ENCODE assay signal across 8 cellular contexts in genomic region chr19:9914001-9914314, GRCh38. TPM values are rescaled to one million over a fixed set of nuclear protein-coding genes. Genes with fewer than 3 reads are reported as not detected.
A peak's percentile ranks its signal among the peaks of the same experiment; 100 is the strongest.
DNase-seq lines count a peak whose midpoint lies in the region; ATAC-seq and TF ChIP-seq lines count a peak whose summit lies in the region.

No MANE protein-coding gene starts in this region.

- H3K4me1 ChIP-seq in CD8-positive, alpha-beta T cell (ENCODE audit: insufficient read depth, low read length) = peaks cover 15% of the 10 kb centered on the region
- peaks cover 10% of the 10 kb centered on the region for H3K4me1 ChIP-seq in SJSA1 (replicated peaks)

- CTCF ChIA-PET in CD8-positive, alpha-beta T cell (lab: Charles Lee) = interaction anchor here (1.0 kb wide), 1 partner anchor 79 kb away, joined by 4 read pairs; the partner anchor contains the start of gene PIN1

- H3K4me3 ChIP-seq in CD8-positive, alpha-beta T cell (ENCODE audit: low read depth, low read length) = peak overlapping the region; percentile 66
- peak overlapping the region; percentile 26 for H3K4me3 ChIP-seq in SJSA1

- no peak for ATAC-seq in CD8-positive, alpha-beta T cell
- peak; percentile 4 for ATAC-seq in esophagus mucosa
- ATAC-seq in omental fat pad (ENCODE audit: low FRiP score) = peak; percentile 6
- ATAC-seq in HG02759 (IDR thresholded peaks at IDR 0.05; ENCODE audit: unreplicated experiment) = no peak
- no peak for ATAC-seq in GM18861 (IDR thresholded peaks at IDR 0.05; ENCODE audit: unreplicated experiment)

- no peaks in the 10 kb centered on the region for H3K9me3 Mint-ChIP-seq in CD8-positive, alpha-beta T cell

- no peaks in the 10 kb centered on the region for H3K36me3 Mint-ChIP-seq in CD8-positive, alpha-beta T cell

- no peak for TF ChIP-seq CTCF in CD8-positive, alpha-beta T cell (IDR thresholded peaks at IDR 0.05)
- no peak for TF ChIP-seq CTCF in omental fat pad (IDR thresholded peaks at IDR 0.05)

- H3K4me1 Mint-ChIP-seq in CD8-positive, alpha-beta T cell (ENCODE audit: low read depth) = peaks cover 8% of the 10 kb centered on the region

- no peak for DNase-seq in CD8-positive, alpha-beta T cell
- DNase-seq in SJSA1 (ENCODE audit: low read depth in 1 of 2, low spot score in 2 of 2) (no peak), omental fat pad (ENCODE audit: low spot score) (no peak), NCI-H2081 (lab: John Stamatoyannopoulos, UW) (no peak), GOT3 (lab: John Stamatoyannopoulos, UW) (no peak)

- H3K9me3 ChIP-seq in CD8-positive, alpha-beta T cell (ENCODE audit: low read length) = no peaks in the 10 kb centered on the region
- H3K9me3 ChIP-seq in SJSA1 (replicated peaks) = no peaks in the 10 kb centered on the region

- no peak overlapping the region for H3K27ac ChIP-seq in CD8-positive, alpha-beta T cell (ENCODE audit: low read depth, low read length)
- no peak overlapping the region for H3K27ac ChIP-seq in SJSA1

- POLR2A ChIA-PET in CD8-positive, alpha-beta T cell (lab: Charles Lee) = no interaction called here

- no peaks in the 10 kb centered on the region for H3K36me3 ChIP-seq in CD8-positive, alpha-beta T cell (ENCODE audit: insufficient read depth, low read length)
- no peaks in the 10 kb centered on the region for H3K36me3 ChIP-seq in SJSA1

- intact Hi-C loops in CD8-positive, alpha-beta T cell (cut with DNase I, micrococcal nuclease) = loop anchor here (1.0 to 5.0 kb wide), 7 partner anchors 47 to 327 kb away; partner anchors contain the start of genes PIN1 (in 2 of the 2) and ZNF561 (in 1 of the 2)

- peak overlapping the region; percentile 73 for H3K4me3 Mint-ChIP-seq in CD8-positive, alpha-beta T cell

- H3K27ac Mint-ChIP-seq in CD8-positive, alpha-beta T cell = no peak overlapping the region

- H3K27me3 Mint-ChIP-seq in CD8-positive, alpha-beta T cell (ENCODE audit: low read depth) = peaks cover 30% of the 10 kb centered on the region

- no peaks in the 10 kb centered on the region for H3K27me3 ChIP-seq in CD8-positive, alpha-beta T cell (ENCODE audit: insufficient read depth, low read length)
- H3K27me3 ChIP-seq in SJSA1 (replicated peaks) = peaks cover 20% of the 10 kb centered on the region

RNA-seq across cellular contexts. Expression of gene OLFM2, which starts 22.4 kb away (rescaled TPM):
- total RNA-seq in CD8-positive, alpha-beta T cell = 1 to 10 TPM; 2.4 to 3.0 TPM
- 0.11 TPM in 1 of 2 replicates, not detected in the other for total RNA-seq in SJSA1 (2014; rRNA removed; shearing (Covaris generic))
- total RNA-seq in esophagus mucosa (5.1 TPM), omental fat pad (10 to 100 TPM; 12.9 to 41.3 (median 23.6) TPM)

Comparison
In these comparisons a context has a peak if more than half of its experiments do, and no peak if none do; other contexts are left out.
1. ATAC-seq: peak in esophagus mucosa (single experiment) and omental fat pad (single experiment); none in CD8-positive, alpha-beta T cell (single experiment), HG02759 (single experiment) and GM18861 (single experiment).